In genomic region chr4:20995591-20995990, GRCh38 we compare ENCODE assay signal across 23 cellular contexts.
DNase-seq lines count a peak whose midpoint lies in the region; ATAC-seq, FAIRE-seq and TF ChIP-seq lines count a peak whose summit lies in the region.
"Had no signal": no experiment of that assay in that cellular context is flagged by ENCODE, and none has a peak within 500 bp of the region (broad histone marks: within the 10 kb centered on the region; RNA-seq: fewer than 3 reads in every experiment).

No MANE protein-coding gene starts in this region.

- intact Hi-C loops in mucosa of descending colon (cut with DNase I, micrococcal nuclease) = no loop called here

- no peak overlapping the region for H3K4me3 ChIP-seq in mucosa of descending colon
- H3K4me3 ChIP-seq in right atrium auricular region = no peak overlapping the region
- H3K4me3 ChIP-seq: BLaER1, HAP-1 had no signal

- H3K27ac ChIP-seq in right atrium auricular region = no peak overlapping the region
- H3K27ac ChIP-seq: BLaER1, C4-2B had no signal

- in situ Hi-C loops in Caki2 (cut with HindIII; ENCODE audit: low pct_unique_long_range_greater_than_20kb, low sequenced_read_pairs) (no loop called here), KBM-7 (cut with MboI; ENCODE audit: low pct_unique_long_range_greater_than_20kb, low sequenced_read_pairs) (no loop called here)

- H3K27me3 ChIP-seq in right atrium auricular region = no peaks in the 10 kb centered on the region
- H3K27me3 ChIP-seq: BLaER1 had no signal

- H3K36me3 ChIP-seq in mucosa of descending colon (ENCODE audit: low read depth) (no peaks in the 10 kb centered on the region), right atrium auricular region (no peaks in the 10 kb centered on the region)
- H3K36me3 ChIP-seq: BLaER1, HAP-1 had no signal

- ATAC-seq in mucosa of descending colon = peak; percentile 47
- ATAC-seq: CD8-positive, alpha-beta T cell had no signal

- FAIRE-seq in RCC 7860 (lab: Jason Lieb, UNC) = no peak
- FAIRE-seq: A204.1, D721Med, G401.6, GM12892, H54 had no signal

- DNase-seq in Caki2 (ENCODE audit: low read depth) (peak; percentile 10), NCI-H526 (lab: John Stamatoyannopoulos, UW) (peak; percentile 10 to 44), RCC 7860 (ENCODE audit: low spot score) (peak; percentile 37), mucosa of descending colon (no peak), NCI-H345 (lab: John Stamatoyannopoulos, UW) (no peak), KBM-7 (no peak), islet precursor cell (no peak), right atrium auricular region (ENCODE audit: low spot score) (no peak)
- DNase-seq: Caco-2; CD4-positive, CD25-positive, alpha-beta regulatory T cell; CD8-positive, alpha-beta T cell; DMS 273 treated with DMSO at 0.1 percent for 48 hours; DND-41; GOT3; HFFc6 had no signal

- H3K9me3 ChIP-seq in mucosa of descending colon (peaks cover 4% of the 10 kb centered on the region), right atrium auricular region (no peaks in the 10 kb centered on the region)
- H3K9me3 ChIP-seq: BLaER1, Caco-2, HAP-1 had no signal

- TF ChIP-seq CTCF in mucosa of descending colon (IDR thresholded peaks at IDR 0.05) (no peak), right atrium auricular region (IDR thresholded peaks at IDR 0.05) (no peak)

- H3K4me1 ChIP-seq in mucosa of descending colon (ENCODE audit: low read depth) = no peaks in the 10 kb centered on the region
- H3K4me1 ChIP-seq in right atrium auricular region = no peaks in the 10 kb centered on the region
- H3K4me1 ChIP-seq: BLaER1, Caco-2, HAP-1 had no signal

Comparison
In these comparisons a context has a peak if more than half of its experiments do, and no peak if none do; other contexts are left out.
1. DNase-seq: peak in Caki2 (single experiment), NCI-H526 (2 of 2) and RCC 7860 (single experiment); none in mucosa of descending colon (0 of 3), NCI-H345 (single experiment), KBM-7 (single experiment), islet precursor cell (single experiment) and right atrium auricular region (single experiment).